14 cellular contexts compared by ENCODE assay signal in the genomic region with DNA sequence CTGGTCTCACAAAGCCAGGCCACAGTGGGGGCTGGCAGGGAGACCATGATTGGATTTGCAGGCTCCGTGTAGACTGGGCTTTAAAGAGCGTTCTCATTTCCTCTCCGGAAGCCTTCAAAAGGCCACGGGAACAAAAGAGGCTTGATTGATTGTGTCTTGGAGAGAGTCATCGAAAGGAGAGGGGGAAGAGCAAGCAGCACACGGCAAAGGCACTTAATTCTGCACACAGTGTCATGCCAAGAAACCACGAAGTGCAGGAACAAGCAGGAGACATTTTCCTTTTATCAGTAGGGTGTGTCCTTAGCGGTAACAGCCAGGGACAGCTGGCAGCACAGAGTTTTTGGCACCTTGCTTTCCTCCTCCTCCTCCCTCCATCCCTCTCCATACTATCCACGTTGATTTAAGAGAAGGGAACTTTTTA. TPM values are rescaled to one million over a fixed set of nuclear protein-coding genes. Genes with fewer than 3 reads are reported as not detected.
DNase-seq lines count a peak whose midpoint lies in the region; ATAC-seq and TF ChIP-seq lines count a peak whose summit lies in the region.
"Had no signal": no experiment of that assay in that cellular context is flagged by ENCODE, and none has a peak within 500 bp of the region (broad histone marks: within the 10 kb centered on the region; RNA-seq: fewer than 3 reads in every experiment).

No MANE protein-coding gene starts in this region.

- peak overlapping the region; percentile 49 for H3K27ac Mint-ChIP-seq in activated T-cell treated with anti-CD3 and anti-CD28 coated beads, Interleukin-2, amount 50 U/mL, for 72 hours
- H3K27ac Mint-ChIP-seq: T-helper 2 cell treated with Interferon-gamma antibody and Interleukin-4, amounts not matched to agents 5 μg/mL and 100 μg/mL, for 36 hours had no signal

- no peaks in the 10 kb centered on the region for H3K9me3 Mint-ChIP-seq in activated T-cell treated with anti-CD3 and anti-CD28 coated beads, Interleukin-2, amount 50 U/mL, for 72 hours
- H3K9me3 Mint-ChIP-seq: activated T-cell treated with anti-CD3 and anti-CD28 coated beads, Interleukin-2, amount 50 U/mL, for 4 hours; stimulated activated naive CD8-positive, alpha-beta T cell treated with anti-CD3 and anti-CD28 coated beads, Interleukin-15, amount 100 ng/mL, for 72 hours; T-helper 2 cell treated with Interferon-gamma antibody and Interleukin-4, amounts not matched to agents 5 μg/mL and 100 μg/mL, for 36 hours had no signal

- TF ChIP-seq CTCF in fibroblast of the aortic adventitia (IDR thresholded peaks at IDR 0.05; ENCODE audit: insufficient read depth, low read length) (no peak), stomach (IDR thresholded peaks at IDR 0.05) (no peak), breast epithelium (IDR thresholded peaks at IDR 0.05) (no peak)

- H3K4me1 Mint-ChIP-seq in activated T-cell treated with anti-CD3 and anti-CD28 coated beads, Interleukin-2, amount 50 U/mL, for 72 hours (ENCODE audit: low read depth) = peaks cover 13% of the 10 kb centered on the region

- ATAC-seq in activated T-cell treated with anti-CD3 and anti-CD28 coated beads, Interleukin-2, amount 50 U/mL, for 72 hours (replicated peaks in 1 of 2) = peak; percentile 42 to 49
- ATAC-seq: activated T-cell treated with anti-CD3 and anti-CD28 coated beads, Interleukin-2, amount 50 U/mL, for 4 hours; stimulated activated naive CD8-positive, alpha-beta T cell treated with anti-CD3 and anti-CD28 coated beads, Interleukin-15, amount 100 ng/mL, for 72 hours had no signal

- no peaks in the 10 kb centered on the region for H3K36me3 Mint-ChIP-seq in activated T-cell treated with anti-CD3 and anti-CD28 coated beads, Interleukin-2, amount 50 U/mL, for 72 hours (ENCODE audit: insufficient read depth in 2 of 2)

- H3K27me3 ChIP-seq in stomach (peaks cover 0 to 7% (median 0%) of the 10 kb centered on the region in 3 donors), breast epithelium (no peaks in the 10 kb centered on the region)

- TF ChIP-seq POLR2A in stomach (IDR thresholded peaks at IDR 0.05) = no peak
- no peak for TF ChIP-seq POLR2A in breast epithelium (IDR thresholded peaks at IDR 0.05)

- 5 to 17% (median 5%) methylated on average over 9 of the region's 9 CpGs for WGBS in stomach, 5 donors

- no peaks in the 10 kb centered on the region for H3K9me3 ChIP-seq in stomach
- no peaks in the 10 kb centered on the region for H3K9me3 ChIP-seq in breast epithelium

- no peak overlapping the region for H3K4me3 ChIP-seq in fibroblast of the aortic adventitia (ENCODE audit: low read depth, low read length)
- H3K4me3 ChIP-seq in stomach = no peak overlapping the region
- no peak overlapping the region for H3K4me3 ChIP-seq in breast epithelium

- intact Hi-C loops in stomach (cut with DNase I; ENCODE audit: low total_unique reads) (no loop called here), breast epithelium (cut with DNase I; ENCODE audit: low total_unique reads) (no loop called here)

- H3K4me1 ChIP-seq in stomach (peaks cover 5 to 36% (median 21%) of the 10 kb centered on the region in 4 donors), breast epithelium (no peaks in the 10 kb centered on the region)

- no peaks in the 10 kb centered on the region for H3K36me3 ChIP-seq in stomach
- H3K36me3 ChIP-seq in breast epithelium = no peaks in the 10 kb centered on the region

- DNase-seq in activated T-cell treated with anti-CD3 and anti-CD28 coated beads, Interleukin-2, amount 50 U/mL, for 72 hours = no peak
- DNase-seq in activated T-cell treated with anti-CD3 and anti-CD28 coated beads for 4 hours (no peak), NOMO-1 treated with dmso at 0.1 percent for 144 hours (lab: John Stamatoyannopoulos, UW; ENCODE audit: unreplicated experiment) (peak; percentile 77), fibroblast of the aortic adventitia (ENCODE audit: low read depth) (peak; percentile 75), stomach (peak; percentile 45), inferior parietal cortex (ENCODE audit: extremely low spot score) (no peak), breast epithelium (ENCODE audit: low spot score in 2 of 2) (no peak), amniotic stem cell (lab: John Stamatoyannopoulos, UW) (no peak)
- DNase-seq: activated T-cell treated with anti-CD3 and anti-CD28 coated beads, Interleukin-2, amount 50 U/mL, for 4 hours; NCI-H524 treated with DMSO at 0.1 percent for 48 hours; stimulated activated CD4-positive, alpha-beta T cell treated with anti-CD3 and anti-CD28 coated beads, Interleukin-2, amount 100 ng/mL, for 24 hours; stimulated activated naive CD8-positive, alpha-beta T cell treated with anti-CD3 and anti-CD28 coated beads, Interleukin-15, amount 100 ng/mL, for 72 hours had no signal

- H3K27me3 Mint-ChIP-seq in activated T-cell treated with anti-CD3 and anti-CD28 coated beads, Interleukin-2, amount 50 U/mL, for 72 hours (ENCODE audit: low read depth) = no peaks in the 10 kb centered on the region

- no peak for TF ChIP-seq EP300 in stomach (IDR thresholded peaks at IDR 0.05)

- no peak overlapping the region for H3K4me3 Mint-ChIP-seq in activated T-cell treated with anti-CD3 and anti-CD28 coated beads, Interleukin-2, amount 50 U/mL, for 72 hours
- H3K4me3 Mint-ChIP-seq: activated T-cell treated with anti-CD3 and anti-CD28 coated beads, Interleukin-2, amount 50 U/mL, for 4 hours; stimulated activated naive CD8-positive, alpha-beta T cell treated with anti-CD3 and anti-CD28 coated beads, Interleukin-15, amount 100 ng/mL, for 72 hours; T-helper 2 cell treated with Interferon-gamma antibody and Interleukin-4, amounts not matched to agents 5 μg/mL and 100 μg/mL, for 36 hours had no signal

- H3K27ac ChIP-seq in stomach (peak overlapping the region in 1 of 5 donors; percentile 26), breast epithelium (no peak overlapping the region)
- H3K27ac ChIP-seq: C4-2B had no signal

RNA-seq across cellular contexts. Expression of a gene that starts 47.7 kb away (rescaled TPM):
- not detected for total RNA-seq in activated T-cell treated with anti-CD3 and anti-CD28 coated beads, Interleukin-2, amount 50 U/mL, for 72 hours
- total RNA-seq in fibroblast of the aortic adventitia (ENCODE audit: low replicate concordance) (1.9 and 5.3 TPM in 2 replicates), stomach (1 to 10 TPM in 2 of 5 donors, under 1 TPM in 2, not detected in 1; 0.45 to 2.8 (median 1.6) TPM), breast epithelium (1 to 10 TPM in 2 of 3 donors, under 1 TPM in 1; 0.96 to 3.6 (median 1.0) TPM)
- polyA plus RNA-seq in stomach = under 1 TPM; 0.60 to 0.68 (median 0.61) TPM

Comparison
In these comparisons a context has a peak if more than half of its experiments do, and no peak if none do; other contexts are left out.
1. DNase-seq: peak in NOMO-1 treated with dmso at 0.1 percent for 144 hours (single experiment), fibroblast of the aortic adventitia (single experiment) and stomach (single experiment); none in activated T-cell treated with anti-CD3 and anti-CD28 coated beads, Interleukin-2, amount 50 U/mL, for 72 hours (0 of 2), activated T-cell treated with anti-CD3 and anti-CD28 coated beads for 4 hours (single experiment), inferior parietal cortex (single experiment), breast epithelium (0 of 2) and amniotic stem cell (single experiment).